1 cellular context compared by ENCODE assay signal in the genomic region with DNA sequence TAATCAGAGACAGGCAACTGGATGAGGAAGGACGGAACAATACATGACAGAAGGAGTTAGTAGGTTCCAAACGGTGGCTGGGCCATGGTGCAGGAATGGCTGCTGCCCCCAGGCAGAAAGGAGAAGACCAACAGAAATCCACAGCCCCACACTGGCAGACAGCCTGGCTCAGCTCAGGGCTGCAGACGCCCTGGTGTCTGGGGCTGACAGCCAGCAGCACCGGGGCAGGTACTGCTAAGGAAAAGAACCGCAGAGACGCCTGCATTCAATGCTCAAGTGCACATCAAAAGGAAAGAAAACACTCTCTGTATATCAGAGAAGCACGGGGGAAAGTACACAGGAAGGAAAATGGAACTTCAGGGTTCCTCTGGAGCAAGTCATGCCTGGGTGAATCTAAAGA.
TF ChIP-seq lines count a peak whose summit lies in the region.

No MANE protein-coding gene starts in this region.

TF ChIP-seq in IMR-90, 13 proteins besides CTCF, POLR2A, EP300 and RAD21:
- TF ChIP-seq USF2 (IDR thresholded peaks at IDR 0.05; ENCODE audit: low read depth, low read length) = no peak
- no peak for TF ChIP-seq CHD1 (IDR thresholded peaks at IDR 0.05; ENCODE audit: low read depth, low read length)
- TF ChIP-seq CEBPB (IDR thresholded peaks at IDR 0.05; ENCODE audit: low read depth, low read length) = no peak
- no peak for TF ChIP-seq NFE2L2 (IDR thresholded peaks at IDR 0.05; ENCODE audit: low read depth, low read length)
- TF ChIP-seq RFX5 (IDR thresholded peaks at IDR 0.05; ENCODE audit: low read depth, low read length) = no peak
- no peak for TF ChIP-seq SMC3 (IDR thresholded peaks at IDR 0.05; ENCODE audit: low read depth, low read length)
- TF ChIP-seq RCOR1 (IDR thresholded peaks at IDR 0.05; ENCODE audit: insufficient replicate concordance, low read length) = no peak
- no peak for TF ChIP-seq FOS (IDR thresholded peaks at IDR 0.05; ENCODE audit: low read depth, low read length)
- no peak for TF ChIP-seq MAZ (IDR thresholded peaks at IDR 0.05; ENCODE audit: borderline replicate concordance, low read depth, low read length)
- TF ChIP-seq MXI1 (IDR thresholded peaks at IDR 0.05; ENCODE audit: borderline replicate concordance, low read depth, low read length) = no peak
- TF ChIP-seq ELK1 (IDR thresholded peaks at IDR 0.05; ENCODE audit: borderline replicate concordance, low read depth, low read length) = no peak
- no peak for TF ChIP-seq MAFK (IDR thresholded peaks at IDR 0.05; ENCODE audit: low read depth, low read length)
- TF ChIP-seq BHLHE40 (IDR thresholded peaks at IDR 0.05; ENCODE audit: low read depth, low read length) = no peak
TF ChIP-seq in IMR-90: peak in this region for 0.
